ENCODE assay signal across 8 cellular contexts in the genomic region with DNA sequence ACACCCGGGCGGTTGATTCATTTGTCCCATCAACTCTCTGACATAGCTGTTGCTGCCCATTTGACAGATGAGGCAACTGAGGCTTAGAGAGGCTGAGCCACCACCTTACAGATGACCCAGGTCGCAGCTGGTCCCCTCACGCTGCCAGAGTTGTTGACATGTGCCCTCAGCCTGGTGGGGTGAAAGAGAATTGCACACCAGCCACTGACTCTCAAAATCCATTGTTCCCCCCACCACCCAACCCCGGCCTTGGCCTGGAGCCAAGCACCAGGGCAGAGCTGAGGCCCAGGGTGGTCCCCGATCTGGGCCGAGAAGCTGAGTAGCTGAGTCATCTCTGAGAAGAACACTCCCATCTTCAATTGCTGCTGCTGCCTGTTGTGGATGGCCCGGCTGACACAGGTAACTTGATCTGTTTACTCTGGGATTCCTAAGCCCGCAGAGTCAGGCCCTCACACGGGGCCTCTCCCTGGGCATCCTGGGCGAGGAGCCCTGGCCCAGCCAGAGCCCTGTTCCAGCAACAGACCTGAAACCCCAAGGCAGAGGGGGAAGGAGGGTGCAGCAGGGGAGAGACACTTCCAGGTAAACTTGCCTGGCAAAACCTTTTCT. TPM values are rescaled to one million over a fixed set of nuclear protein-coding genes. Genes with fewer than 3 reads are reported as not detected.
A peak's percentile ranks its signal among the peaks of the same experiment; 100 is the strongest.
DNase-seq lines count a peak whose midpoint lies in the region; ATAC-seq and TF ChIP-seq lines count a peak whose summit lies in the region.

No MANE protein-coding gene starts in this region.

- H3K9me3 ChIP-seq in MG63, result no peaks in the 10 kb centered on the region

- H3K27me3 ChIP-seq in MG63, result no peaks in the 10 kb centered on the region

- ATAC-seq in SK-N-SH treated with all-trans-retinoic acid at 6 μM for 48 hours, result peak; percentile 99
- ATAC-seq in HG03139 (IDR thresholded peaks at IDR 0.05; ENCODE audit: unreplicated experiment), result no peak

- TF ChIP-seq CTCF in GM13976 (IDR thresholded peaks at IDR 0.05; ENCODE audit: borderline replicate concordance, control extremely low read depth, extremely low read depth, insufficient read depth, missing control alignments), result no peak

- H3K36me3 ChIP-seq in MG63, result no peaks in the 10 kb centered on the region

- DNase-seq in CMK (ENCODE audit: low read depth) (peak; percentile 8), MG63 (peak; percentile 64), iPS-NIHi7 (ENCODE audit: extremely low spot score) (peak; percentile 91), GM13976 (ENCODE audit: low spot score) (no peak), retina (no peak), germinal center (ENCODE audit: low spot score) (no peak)

- in situ Hi-C loops in GM13976 (cut with MboI; ENCODE audit: low sequenced_read_pairs, unreplicated experiment), result no loop called here

- H3K4me3 ChIP-seq in MG63, result no peak overlapping the region

TF ChIP-seq in SK-N-SH treated with all-trans-retinoic acid at 6 μM for 48 hours, 23 proteins besides CTCF, POLR2A, EP300 and RAD21:
- no peak for TF ChIP-seq ISL1 (CRISPR knock-in tag; IDR thresholded peaks at IDR 0.05)
- no peak for TF ChIP-seq TCF4 (CRISPR knock-in tag; IDR thresholded peaks at IDR 0.05; ENCODE audit: borderline replicate concordance)
- no peak for TF ChIP-seq ZNF565 (CRISPR knock-in tag; conservative IDR thresholded peaks at IDR 0.05; ENCODE audit: low read depth)

RNA-seq across cellular contexts. Expression of a gene that starts 27.5 kb away (rescaled TPM):
- not detected in 2 replicates for total RNA-seq in MG63 (2014; rRNA removed; shearing (Covaris generic); ENCODE audit: low replicate concordance)

Comparison
In these comparisons a context has a peak if more than half of its experiments do, and no peak if none do; other contexts are left out.
1. DNase-seq: peak in CMK (single experiment), MG63 (single experiment) and iPS-NIHi7 (single experiment); none in GM13976 (single experiment), retina (single experiment) and germinal center (single experiment).